10 cellular contexts compared by ENCODE assay signal in the genomic region with DNA sequence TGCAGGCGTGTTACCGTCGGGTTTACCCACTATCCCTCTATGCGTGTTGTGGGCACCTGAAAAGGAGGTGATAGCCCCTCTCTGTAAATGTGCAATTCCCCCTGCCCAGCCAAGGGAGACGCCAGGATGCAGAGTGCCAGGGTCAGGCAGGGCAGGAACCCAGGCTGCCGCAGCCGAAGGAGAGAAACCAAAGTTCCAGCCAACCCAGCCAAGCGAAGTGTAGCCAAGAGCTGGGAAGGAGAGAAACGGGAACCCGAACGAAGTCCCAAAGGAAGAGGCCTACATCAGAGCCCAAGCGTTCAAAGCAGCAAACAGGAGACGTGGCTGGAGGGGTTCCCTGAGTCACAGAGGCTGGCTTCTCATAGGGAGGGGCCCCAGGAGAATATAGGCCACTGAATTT. TPM values are rescaled to one million over a fixed set of nuclear protein-coding genes. Genes with fewer than 3 reads are reported as not detected.
DNase-seq lines count a peak whose midpoint lies in the region; ATAC-seq, FAIRE-seq and TF ChIP-seq lines count a peak whose summit lies in the region.
"Had no signal": no experiment of that assay in that cellular context is flagged by ENCODE, and none has a peak within 500 bp of the region (broad histone marks: within the 10 kb centered on the region; RNA-seq: fewer than 3 reads in every experiment).

No MANE protein-coding gene starts in this region.

- H3K4me3 ChIP-seq in HepG2 (replicated peaks in 1 of 3; ENCODE audit: insufficient read depth in 1 of 3, low read depth in 2 of 3, low read length in 3 of 3) = peak overlapping the region in 2 of 3 experiments; percentile 31 to 60; a peak in 4 of 6 replicates
- H3K4me3 ChIP-seq in right lobe of liver = no peak overlapping the region
- H3K4me3 ChIP-seq in WI38 (ENCODE audit: low read depth, low read length) = peak overlapping the region; percentile 33
- H3K4me3 ChIP-seq in iPS-20b (ENCODE audit: low read length) = peak overlapping the region; percentile 89
- H3K4me3 ChIP-seq in tibial nerve = peak overlapping the region in 1 of 4 donors; percentile 27
- H3K4me3 ChIP-seq: SJSA1 had no signal

- no peak overlapping the region for H2AFZ ChIP-seq in HepG2 (ENCODE audit: low read length)

- H3K4me2 ChIP-seq in HepG2 (ENCODE audit: low read depth, low read length) = peak overlapping the region; percentile 89

- in situ Hi-C loops in HepG2 (cut with HindIII; ENCODE audit: extremely low pct_ligation_motif_present, low pct_unique_long_range_greater_than_20kb) = loop anchor here (5.0 to 25.0 kb wide), 2 partner anchors 91 to 1326 kb away; no protein-coding TSS in a partner anchor

- no peak overlapping the region for H3K9ac ChIP-seq in HepG2 (ENCODE audit: insufficient read depth, low read depth, low read length)
- peak overlapping the region; percentile 77; the same call in 1 of the 2 replicates for H3K9ac ChIP-seq in iPS-20b (ENCODE audit: low read depth, low read length)

- no peak for TF ChIP-seq RAD21 in HepG2 (CRISPR knock-in tag; IDR thresholded peaks at IDR 0.05)

- CTCF ChIA-PET in HepG2 (lab: Yijun Ruan, JAX; ENCODE audit: low intra/inter-chr PET ratio, low total read pairs) = interaction anchor here (0.7 to 7.4 kb wide), 4 partner anchors 25 to 92 kb away, joined by 3 to 121 read pairs (median 12); a partner anchor contains a TSS

- POLR2A ChIA-PET in HepG2 (lab: Yijun Ruan, JAX) = interaction anchor here (0.6 to 1.2 kb wide), 3 partner anchors 24 to 85 kb away, joined by 3 to 4 read pairs (median 3); a partner anchor contains a TSS

- H4K20me1 ChIP-seq in HepG2 (ENCODE audit: insufficient read depth, low read length) = no peaks in the 10 kb centered on the region

- WGBS in HepG2 (ENCODE audit: low lambda C conversion rate) = 34% methylated on average over 13 of the region's 13 CpGs
- 51% methylated on average over 8 of the region's 13 CpGs for WGBS in right lobe of liver (ENCODE audit: insufficient coverage, low coverage, low lambda C conversion rate, missing lambda C conversion rate)
- WGBS in tibial nerve, 2 donors = 36 to 56% methylated on average over 13 of the region's 13 CpGs

- H3K36me3 ChIP-seq in HepG2 (replicated peaks in 1 of 2; ENCODE audit: control insufficient read depth in 1 of 2, insufficient read depth in 2 of 2, low read length in 2 of 2) = no peaks in the 10 kb centered on the region
- H3K36me3 ChIP-seq in right lobe of liver = no peaks in the 10 kb centered on the region
- H3K36me3 ChIP-seq in iPS-20b (ENCODE audit: insufficient read depth, low read depth, low read length) = no peaks in the 10 kb centered on the region
- H3K36me3 ChIP-seq in tibial nerve = no peaks in the 10 kb centered on the region
- H3K36me3 ChIP-seq: BE2C, SJSA1 had no signal

- no peaks in the 10 kb centered on the region for H3K79me2 ChIP-seq in HepG2 (ENCODE audit: insufficient read depth, low read length)

- TF ChIP-seq EP300 in HepG2 (IDR thresholded peaks at IDR 0.05; ENCODE audit: low read depth in 2 of 2, low read length in 2 of 2) = no peak
- no peak for TF ChIP-seq EP300 in HepG2 (CRISPR knock-in tag; IDR thresholded peaks at IDR 0.05; ENCODE audit: borderline replicate concordance)
- TF ChIP-seq EP300 in tibial nerve (IDR thresholded peaks at IDR 0.05) = no peak

- no peak for TF ChIP-seq CTCF in HepG2 (CRISPR knock-in tag; IDR thresholded peaks at IDR 0.05)
- no peak for TF ChIP-seq CTCF in right lobe of liver (IDR thresholded peaks at IDR 0.05)
- TF ChIP-seq CTCF in WI38 (IDR thresholded peaks at IDR 0.05; ENCODE audit: low read depth, low read length) = no peak
- TF ChIP-seq CTCF in tibial nerve (IDR thresholded peaks at IDR 0.05) = no peak

- BruUV-seq in HepG2 (replicated peaks; lab: Mats Ljungman, UMichigan) = no TSS peak

- DNase-seq in HepG2 (ENCODE audit: low spot score) = no peak
- no peak for DNase-seq in right lobe of liver
- no peak for DNase-seq in tibial nerve (ENCODE audit: low spot score in 2 of 2)
- no peak for DNase-seq in middle frontal gyrus (ENCODE audit: extremely low spot score, low spot score)

- H3K4me1 ChIP-seq in HepG2 (ENCODE audit: insufficient read depth, low read length) = peaks cover 12% of the 10 kb centered on the region
- H3K4me1 ChIP-seq in right lobe of liver = peaks cover 0 to 5% (median 0%) of the 10 kb centered on the region in 4 donors
- H3K4me1 ChIP-seq in iPS-20b (ENCODE audit: insufficient read depth, low read length) = peaks cover 3% of the 10 kb centered on the region; the same call in 1 of the 2 replicates
- peaks cover 0 to 12% (median 5%) of the 10 kb centered on the region in 4 donors for H3K4me1 ChIP-seq in tibial nerve
- H3K4me1 ChIP-seq: BE2C had no signal

- FAIRE-seq in HepG2 (lab: Jason Lieb, UNC) = no peak

- intact Hi-C loops in HepG2 (cut with micrococcal nuclease; ENCODE audit: unreplicated experiment) = no loop called here
- intact Hi-C loops in right lobe of liver (cut with DNase I) = loop anchor here in 1 of 2 donors (5.0 kb wide), 1 partner anchor 96 kb away; no protein-coding TSS in a partner anchor

- ATAC-seq in HepG2 = peak; percentile 31
- ATAC-seq in right lobe of liver = no peak
- ATAC-seq in HG03196 (IDR thresholded peaks at IDR 0.05; ENCODE audit: unreplicated experiment) = no peak
- no peak for ATAC-seq in HG02970 (IDR thresholded peaks at IDR 0.05; ENCODE audit: low FRiP score, unreplicated experiment)

- H3K9me3 ChIP-seq in HepG2 (ENCODE audit: low read length) (no peaks in the 10 kb centered on the region), right lobe of liver (no peaks in the 10 kb centered on the region), iPS-20b (ENCODE audit: insufficient read depth, low read depth, low read length) (no peaks in the 10 kb centered on the region), tibial nerve (no peaks in the 10 kb centered on the region)
- H3K9me3 ChIP-seq: BE2C, SJSA1 had no signal

- H3K27ac ChIP-seq in HepG2 (ENCODE audit: extremely low read length, insufficient read depth, low read length) (no peak overlapping the region), right lobe of liver (no peak overlapping the region), iPS-20b (ENCODE audit: low read length) (no peak overlapping the region), tibial nerve (no peak overlapping the region)
- H3K27ac ChIP-seq: SJSA1 had no signal

- TF ChIP-seq POLR2A in HepG2 (IDR thresholded peaks at IDR 0.05; ENCODE audit: insufficient read depth in 1 of 2, low read depth in 2 of 2, low read length in 2 of 2) = no peak
- TF ChIP-seq POLR2A in right lobe of liver (IDR thresholded peaks at IDR 0.05) = no peak
- no peak for TF ChIP-seq POLR2A in tibial nerve (IDR thresholded peaks at IDR 0.05)

- peaks cover 0 to 28% of the 10 kb centered on the region in 2 experiments; a peak in 2 of 5 replicates for H3K27me3 ChIP-seq in HepG2 (ENCODE audit: control insufficient read depth in 1 of 2, insufficient read depth in 2 of 2, low read length in 2 of 2)
- no peaks in the 10 kb centered on the region for H3K27me3 ChIP-seq in right lobe of liver
- peaks cover 30% of the 10 kb centered on the region for H3K27me3 ChIP-seq in iPS-20b (ENCODE audit: insufficient read depth, low read length)
- H3K27me3 ChIP-seq in tibial nerve = peaks cover 0 to 27% of the 10 kb centered on the region in 2 donors

RNA-seq across cellular contexts. Expression of a gene that starts 24.2 kb away (rescaled TPM):
- total RNA-seq in HepG2 (2016; rRNA removed; fragmentation: Illumina TruSeq; extraction: Trizol) (85.0 and 96.0 TPM in 2 replicates), right lobe of liver (10 to 100 TPM; 48.6 to 90.2 (median 68.5) TPM), tibial nerve (10 to 100 TPM; 22.0 to 33.3 (median 27.1) TPM)
- total RNA-seq in HepG2 (2016; cell fraction: cytosol; rRNA removed; fragmentation: Illumina TruSeq; extraction: Trizol; ENCODE audit: low read depth) = 38.7 and 40.4 TPM in 2 replicates
- total RNA-seq in HepG2 (2016; cell fraction: insoluble cytoplasmic fraction; rRNA removed; fragmentation: Illumina TruSeq; extraction: Trizol) = 80.0 and 95.9 TPM in 2 replicates
- total RNA-seq in HepG2 (2016; cell fraction: membrane; rRNA removed; fragmentation: Illumina TruSeq; extraction: Trizol) = 62.4 and 65.7 TPM in 2 replicates
- total RNA-seq in HepG2 (2016; cell fraction: nucleus; rRNA removed; fragmentation: Illumina TruSeq; extraction: Trizol) = 45.5 and 49.4 TPM in 2 replicates
- polyA plus RNA-seq in HepG2 (2011; rRNA removed) = 32.4 and 34.0 TPM in 2 replicates
- 36.8 and 38.2 TPM in 2 replicates for polyA plus RNA-seq in HepG2 (2011; cell fraction: cytosol; rRNA removed)
- 13.3 and 15.7 TPM in 2 replicates for polyA plus RNA-seq in HepG2 (2011; cell fraction: nucleus; rRNA removed)
- 30.9 and 32.8 TPM in 2 replicates for polyA plus RNA-seq in HepG2 (2012)
- polyA plus RNA-seq in HepG2 (2016; cell fraction: cytosol; fragmentation: Illumina TruSeq; extraction: Trizol; ENCODE audit: low read depth) = 35.7 and 40.5 TPM in 2 replicates
- 74.6 and 78.4 TPM in 2 replicates for polyA plus RNA-seq in HepG2 (2016; cell fraction: insoluble cytoplasmic fraction; fragmentation: Illumina TruSeq; extraction: Trizol; ENCODE audit: low read depth)
- polyA plus RNA-seq in HepG2 (2016; cell fraction: membrane; fragmentation: Illumina TruSeq; extraction: Trizol; ENCODE audit: low read depth) = 47.2 and 51.0 TPM in 2 replicates
- 75.3 and 78.1 TPM in 2 replicates for polyA plus RNA-seq in HepG2 (2016; cell fraction: nucleus; fragmentation: Illumina TruSeq; extraction: Trizol; ENCODE audit: insufficient read depth, low read depth)
- 28.6 and 36.6 TPM in 2 replicates for polyA minus RNA-seq in HepG2 (2011; rRNA and poly(A)+ RNA removed; ENCODE audit: low replicate concordance)
- polyA minus RNA-seq in HepG2 (2011; cell fraction: cytosol; rRNA and poly(A)+ RNA removed) = 12.9 and 13.5 TPM in 2 replicates
- polyA minus RNA-seq in HepG2 (2011; cell fraction: nucleus; rRNA and poly(A)+ RNA removed) = 5.4 and 8.7 TPM in 2 replicates

RNA-seq across cellular contexts. Expression of a gene that starts 37.2 kb away (rescaled TPM):
- total RNA-seq in HepG2 (2016; rRNA removed; fragmentation: Illumina TruSeq; extraction: Trizol) = 15.9 and 28.4 TPM in 2 replicates
- 21.5 and 21.7 TPM in 2 replicates for total RNA-seq in HepG2 (2016; cell fraction: cytosol; rRNA removed; fragmentation: Illumina TruSeq; extraction: Trizol; ENCODE audit: low read depth)
- 15.1 and 26.4 TPM in 2 replicates for total RNA-seq in HepG2 (2016; cell fraction: insoluble cytoplasmic fraction; rRNA removed; fragmentation: Illumina TruSeq; extraction: Trizol)
- total RNA-seq in HepG2 (2016; cell fraction: membrane; rRNA removed; fragmentation: Illumina TruSeq; extraction: Trizol) = 6.5 and 7.7 TPM in 2 replicates
- 27.6 and 32.1 TPM in 2 replicates for total RNA-seq in HepG2 (2016; cell fraction: nucleus; rRNA removed; fragmentation: Illumina TruSeq; extraction: Trizol)
- polyA plus RNA-seq in HepG2 (2011; rRNA removed) = 9.1 and 10.0 TPM in 2 replicates
- 6.7 and 7.0 TPM in 2 replicates for polyA plus RNA-seq in HepG2 (2011; cell fraction: cytosol; rRNA removed)
- 10.0 and 10.7 TPM in 2 replicates for polyA plus RNA-seq in HepG2 (2011; cell fraction: nucleus; rRNA removed)
- polyA plus RNA-seq in HepG2 (2012) = 6.2 and 7.1 TPM in 2 replicates
- polyA plus RNA-seq in HepG2 (2016; cell fraction: cytosol; fragmentation: Illumina TruSeq; extraction: Trizol; ENCODE audit: low read depth) = 0.36 and 0.58 TPM in 2 replicates
- 17.2 and 17.6 TPM in 2 replicates for polyA plus RNA-seq in HepG2 (2016; cell fraction: insoluble cytoplasmic fraction; fragmentation: Illumina TruSeq; extraction: Trizol; ENCODE audit: low read depth)
- polyA plus RNA-seq in HepG2 (2016; cell fraction: membrane; fragmentation: Illumina TruSeq; extraction: Trizol; ENCODE audit: low read depth) = 1.5 and 1.7 TPM in 2 replicates
- polyA plus RNA-seq in HepG2 (2016; cell fraction: nucleus; fragmentation: Illumina TruSeq; extraction: Trizol; ENCODE audit: insufficient read depth, low read depth) = 12.3 and 13.8 TPM in 2 replicates
- 31.1 and 34.5 TPM in 2 replicates for polyA minus RNA-seq in HepG2 (2011; rRNA and poly(A)+ RNA removed; ENCODE audit: low replicate concordance)
- 19.1 and 24.2 TPM in 2 replicates for polyA minus RNA-seq in HepG2 (2011; cell fraction: cytosol; rRNA and poly(A)+ RNA removed)
- 53.9 and 61.8 TPM in 2 replicates for polyA minus RNA-seq in HepG2 (2011; cell fraction: nucleus; rRNA and poly(A)+ RNA removed)
- total RNA-seq in right lobe of liver = 10 to 100 TPM in 2 of 6 experiments, 1 to 10 TPM in 4; 7.8 to 15.1 (median 9.1) TPM
- 10 to 100 TPM; 22.1 to 41.1 (median 30.3) TPM for total RNA-seq in tibial nerve

RNA-seq across cellular contexts. Expression of a gene that starts 54.3 kb away (rescaled TPM):
- total RNA-seq in HepG2 (2016; rRNA removed; fragmentation: Illumina TruSeq; extraction: Trizol) (3.9 and 4.9 TPM in 2 replicates), right lobe of liver (under 1 TPM in 3 of 6 experiments, not detected in 3; 0.25 to 0.49 (median 0.29) TPM), tibial nerve (not detected)
- 1.4 and 3.6 TPM in 2 replicates for total RNA-seq in HepG2 (2016; cell fraction: cytosol; rRNA removed; fragmentation: Illumina TruSeq; extraction: Trizol; ENCODE audit: low read depth)
- total RNA-seq in HepG2 (2016; cell fraction: insoluble cytoplasmic fraction; rRNA removed; fragmentation: Illumina TruSeq; extraction: Trizol) = 3.5 and 4.5 TPM in 2 replicates
- total RNA-seq in HepG2 (2016; cell fraction: membrane; rRNA removed; fragmentation: Illumina TruSeq; extraction: Trizol) = 3.1 and 4.4 TPM in 2 replicates
- total RNA-seq in HepG2 (2016; cell fraction: nucleus; rRNA removed; fragmentation: Illumina TruSeq; extraction: Trizol) = 2.2 and 2.3 TPM in 2 replicates
- 0.62 and 0.63 TPM in 2 replicates for polyA plus RNA-seq in HepG2 (2011; rRNA removed)
- 0.30 and 0.45 TPM in 2 replicates for polyA plus RNA-seq in HepG2 (2011; cell fraction: cytosol; rRNA removed)
- polyA plus RNA-seq in HepG2 (2011; cell fraction: nucleus; rRNA removed) = 1.3 and 2.0 TPM in 2 replicates
- 0.61 and 0.76 TPM in 2 replicates for polyA plus RNA-seq in HepG2 (2012)
- 1.7 and 2.7 TPM in 2 replicates for polyA plus RNA-seq in HepG2 (2016; cell fraction: cytosol; fragmentation: Illumina TruSeq; extraction: Trizol; ENCODE audit: low read depth)
- 4.2 and 5.5 TPM in 2 replicates for polyA plus RNA-seq in HepG2 (2016; cell fraction: insoluble cytoplasmic fraction; fragmentation: Illumina TruSeq; extraction: Trizol; ENCODE audit: low read depth)
- polyA plus RNA-seq in HepG2 (2016; cell fraction: membrane; fragmentation: Illumina TruSeq; extraction: Trizol; ENCODE audit: low read depth) = 4.4 and 4.5 TPM in 2 replicates
- 6.4 and 7.2 TPM in 2 replicates for polyA plus RNA-seq in HepG2 (2016; cell fraction: nucleus; fragmentation: Illumina TruSeq; extraction: Trizol; ENCODE audit: insufficient read depth, low read depth)
- polyA minus RNA-seq in HepG2 (2011; rRNA and poly(A)+ RNA removed; ENCODE audit: low replicate concordance) = 0.58 TPM in 1 of 2 replicates, not detected in the other
- polyA minus RNA-seq in HepG2 (2011; cell fraction: cytosol; rRNA and poly(A)+ RNA removed) = 0.79 TPM in 1 of 2 replicates, not detected in the other
- 0.64 and 0.87 TPM in 2 replicates for polyA minus RNA-seq in HepG2 (2011; cell fraction: nucleus; rRNA and poly(A)+ RNA removed)
- total RNA-seq: SJSA1 had no signal

Comparison
In these comparisons a context has a peak if more than half of its experiments do, and no peak if none do; other contexts are left out.
1. H3K4me3 ChIP-seq: peak in HepG2 (2 of 3), WI38 (single experiment) and iPS-20b (single experiment); none in right lobe of liver (0 of 3).